Comparison of ENCODE assay signal across 26 cellular contexts in the genomic region with DNA sequence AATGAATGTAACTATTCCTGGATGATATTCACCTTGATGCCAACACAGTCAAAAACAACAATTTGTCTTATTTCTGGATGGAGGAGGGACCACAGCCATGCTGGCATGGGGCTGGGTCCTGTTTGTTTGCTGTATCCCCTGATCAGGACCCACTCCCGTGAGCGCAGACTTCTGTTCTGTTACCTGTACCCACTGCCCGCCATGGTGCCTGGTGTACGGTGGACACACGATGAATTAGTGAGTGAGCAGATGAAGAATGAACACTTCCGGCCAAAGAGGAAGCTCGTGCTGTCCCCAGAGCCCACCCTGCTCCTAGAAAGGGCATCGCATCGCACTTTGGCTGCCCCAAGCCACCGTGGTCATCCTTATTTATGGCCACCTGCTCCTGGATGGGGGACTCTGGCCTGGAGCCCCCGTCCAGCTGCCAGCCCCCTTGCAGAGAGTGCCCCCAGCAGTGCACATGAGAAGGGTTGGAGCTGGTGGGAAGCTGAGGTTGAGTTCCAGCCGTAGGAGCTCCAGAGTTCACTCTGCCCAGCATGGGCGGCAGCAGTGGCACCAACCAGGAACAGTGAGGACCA.
"Had no signal": no experiment of that assay in that cellular context is flagged by ENCODE, and none has a peak within 500 bp of the region (broad histone marks: within the 10 kb centered on the region; RNA-seq: fewer than 3 reads in every experiment).

No MANE protein-coding gene starts in this region.

- DNase-seq: dermis blood vessel endothelial cell; effector memory CD4-positive, alpha-beta T cell; erythroblast; esophagus squamous epithelium; hypothalamus; immature natural killer cell; islet precursor cell; kidney glomerular epithelial cell; left colon; left ventricle myocardium inferior; lower lobe of right lung; naive thymus-derived CD8-positive, alpha-beta T cell; nephron progenitor cell; occipital lobe; ovary; right cardiac atrium; stimulated activated CD4-positive, alpha-beta T cell treated with anti-CD3 and anti-CD28 coated beads, Interleukin-15, amount 100 ng/mL, for 24 hours; stimulated activated CD4-positive, alpha-beta T cell treated with anti-CD3 and anti-CD28 coated beads, Interleukin-2, amount 100 ng/mL, for 48 hours; stimulated activated naive B cell treated with anti-CD40 and anti-IgM and Interleukin-4, amounts not matched to agents 10 μg/mL and 1 μg/mL and 100 μg/mL, for 72 hours; upper lobe of right lung had no signal

- H3K4me3 Mint-ChIP-seq: immature natural killer cell; naive thymus-derived CD8-positive, alpha-beta T cell; nephron progenitor cell; stimulated activated naive B cell treated with anti-CD40 and anti-IgM and Interleukin-4, amounts not matched to agents 10 μg/mL and 1 μg/mL and 100 μg/mL, for 72 hours; stimulated activated naive CD8-positive, alpha-beta T cell treated with anti-CD3 and anti-CD28 coated beads, Interleukin-15, Interleukin-2, amounts not matched to agents 100 ng/mL and 50 ng/mL, for 24 hours had no signal

- H3K9me3 Mint-ChIP-seq: immature natural killer cell; stimulated activated naive CD8-positive, alpha-beta T cell treated with anti-CD3 and anti-CD28 coated beads, Interleukin-15, Interleukin-2, amounts not matched to agents 100 ng/mL and 50 ng/mL, for 24 hours had no signal

- H3K4me1 ChIP-seq: lower lobe of right lung, upper lobe of right lung had no signal

- H3K27ac Mint-ChIP-seq: nephron progenitor cell; stimulated activated naive B cell treated with anti-CD40 and anti-IgM and Interleukin-4, amounts not matched to agents 10 μg/mL and 1 μg/mL and 100 μg/mL, for 72 hours; stimulated activated naive CD8-positive, alpha-beta T cell treated with anti-CD3 and anti-CD28 coated beads, Interleukin-15, Interleukin-2, amounts not matched to agents 100 ng/mL and 50 ng/mL, for 24 hours had no signal

- H3K36me3 Mint-ChIP-seq: immature natural killer cell; naive thymus-derived CD8-positive, alpha-beta T cell; stimulated activated naive B cell treated with anti-CD40 and anti-IgM and Interleukin-4, amounts not matched to agents 10 μg/mL and 1 μg/mL and 100 μg/mL, for 72 hours had no signal

- H3K27me3 ChIP-seq: ovary, tibial nerve, upper lobe of right lung, vagina had no signal

- H3K9me3 ChIP-seq: esophagus squamous epithelium, left ventricle myocardium inferior, lower lobe of right lung, ovary, thoracic aorta, upper lobe of right lung had no signal

- H3K4me1 Mint-ChIP-seq: immature natural killer cell; stimulated activated naive B cell treated with anti-CD40 and anti-IgM and Interleukin-4, amounts not matched to agents 10 μg/mL and 1 μg/mL and 100 μg/mL, for 72 hours had no signal

- H3K27ac ChIP-seq: coronary artery, esophagus squamous epithelium, left ventricle myocardium inferior, lower lobe of right lung, ovary, skin epidermis, thoracic aorta, upper lobe of right lung, vagina had no signal

- H3K4me3 ChIP-seq: coronary artery, esophagus squamous epithelium, left ventricle myocardium inferior, lower lobe of right lung, ovary, skin epidermis, thoracic aorta, tibial nerve, upper lobe of right lung, vagina had no signal

- ATAC-seq: left colon; lower lobe of right lung; naive thymus-derived CD8-positive, alpha-beta T cell; right cardiac atrium; stimulated activated naive B cell treated with anti-CD40 and anti-IgM and Interleukin-4, amounts not matched to agents 10 μg/mL and 1 μg/mL and 100 μg/mL, for 72 hours; upper lobe of right lung had no signal

- H3K27me3 Mint-ChIP-seq: stimulated activated naive CD8-positive, alpha-beta T cell treated with anti-CD3 and anti-CD28 coated beads, Interleukin-15, Interleukin-2, amounts not matched to agents 100 ng/mL and 50 ng/mL, for 24 hours had no signal

- H3K36me3 ChIP-seq: left ventricle myocardium inferior, lower lobe of right lung, ovary, thoracic aorta, upper lobe of right lung, vagina had no signal
